In the genomic region with DNA sequence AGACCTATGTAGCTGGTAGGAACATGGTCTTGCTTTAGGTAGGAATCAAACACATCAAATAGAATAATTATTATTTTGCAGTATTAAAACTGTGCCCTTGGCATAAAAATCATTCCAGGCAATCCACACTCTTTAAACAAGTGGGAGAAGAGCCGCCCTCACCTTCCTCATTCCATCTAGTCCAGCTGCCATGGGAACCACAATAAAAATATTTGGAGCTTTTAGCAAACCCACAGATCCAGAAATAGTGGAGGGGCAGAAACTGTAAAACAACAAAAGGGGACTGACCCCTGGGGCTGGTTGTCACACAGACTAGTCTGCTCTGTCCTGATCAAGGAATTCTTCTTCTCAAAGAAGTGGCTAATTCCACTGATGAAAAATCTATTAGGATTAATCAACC, we compare ENCODE assay signal across 15 cellular contexts.
A peak's percentile ranks its signal among the peaks of the same experiment; 100 is the strongest.
DNase-seq lines count a peak whose midpoint lies in the region; ATAC-seq and TF ChIP-seq lines count a peak whose summit lies in the region.
"Had no signal": no experiment of that assay in that cellular context is flagged by ENCODE, and none has a peak within 500 bp of the region (broad histone marks: within the 10 kb centered on the region; RNA-seq: fewer than 3 reads in every experiment).

No MANE protein-coding gene starts in this region.

- H3K36me3 ChIP-seq in GM23338 (ENCODE audit: insufficient read depth): no peaks in the 10 kb centered on the region
- H3K36me3 ChIP-seq in mesenchymal stem cell (ENCODE audit: control insufficient read depth in 1 of 2, insufficient read depth in 2 of 2, low read depth in 1 of 2, low read length in 2 of 2): no peaks in the 10 kb centered on the region
- no peaks in the 10 kb centered on the region for H3K36me3 ChIP-seq in prostate gland

- no peak overlapping the region for H3K9ac ChIP-seq in mesenchymal stem cell (ENCODE audit: low read length)

- H4K8ac ChIP-seq in mesenchymal stem cell (ENCODE audit: low read length): no peak overlapping the region

- H3K27ac Mint-ChIP-seq in CD14-positive monocyte: peak overlapping the region in 5 of 7 donors; percentile 18 to 65 (median 55)
- H3K27ac Mint-ChIP-seq in GM23338: peak overlapping the region; percentile 93
- H3K27ac Mint-ChIP-seq in activated CD8-positive, alpha-beta T cell treated with anti-CD3 and anti-CD28 coated beads for 36 hours: peak overlapping the region; percentile 47

- no peaks in the 10 kb centered on the region for H3K79me1 ChIP-seq in mesenchymal stem cell (replicated peaks; ENCODE audit: low read length, poor library complexity, severe bottlenecking)

- ATAC-seq in GM23338 (no peak), HG03571 (IDR thresholded peaks at IDR 0.05; ENCODE audit: unreplicated experiment) (no peak)
- no peak for ATAC-seq in activated CD8-positive, alpha-beta T cell treated with anti-CD3 and anti-CD28 coated beads for 36 hours

- no peak overlapping the region for H2AK5ac ChIP-seq in mesenchymal stem cell (ENCODE audit: low read length, severe bottlenecking)

- no peaks in the 10 kb centered on the region for H4K20me1 ChIP-seq in GM23338 (replicated peaks; ENCODE audit: insufficient read depth)

- H3K4me3 ChIP-seq in GM23338 (peak overlapping the region; percentile 13), mesenchymal stem cell (ENCODE audit: insufficient read depth in 1 of 2, low read depth in 1 of 2, low read length in 2 of 2) (no peak overlapping the region), prostate gland (no peak overlapping the region)

- TF ChIP-seq CTCF in CD14-positive monocyte (IDR thresholded peaks at IDR 0.05): no peak
- no peak for TF ChIP-seq CTCF in GM23338 (conservative IDR thresholded peaks at IDR 0.05; ENCODE audit: low read depth in 2 of 2)
- TF ChIP-seq CTCF in activated CD8-positive, alpha-beta T cell treated with anti-CD3 and anti-CD28 coated beads for 36 hours (IDR thresholded peaks at IDR 0.05): no peak
- no peak for TF ChIP-seq CTCF in prostate gland (IDR thresholded peaks at IDR 0.05)

- no peak overlapping the region for H3K23ac ChIP-seq in mesenchymal stem cell (ENCODE audit: low read length in 2 of 2)

- intact Hi-C loops in CD14-positive monocyte (cut with micrococcal nuclease) (loop anchor here in 1 of 2 donors (10.0 kb wide), 1 partner anchor 54 kb away; no protein-coding TSS in a partner anchor), prostate gland (cut with DNase I) (no loop called here)
- intact Hi-C loops in activated CD8-positive, alpha-beta T cell treated with anti-CD3 and anti-CD28 coated beads for 36 hours (cut with micrococcal nuclease): no loop called here

- POLR2A ChIA-PET in activated CD8-positive, alpha-beta T cell treated with anti-CD3 and anti-CD28 coated beads for 36 hours (lab: Charles Lee): interaction anchor here (1.4 to 2.2 kb wide), 4 partner anchors 11 to 50 kb away, joined by 3 to 7 read pairs (median 6); no protein-coding TSS in a partner anchor

- no peak for DNase-seq in CD14-positive monocyte (ENCODE audit: low spot score)
- DNase-seq in GM23338 (ENCODE audit: low spot score): no peak
- DNase-seq in activated CD8-positive, alpha-beta T cell treated with anti-CD3 and anti-CD28 coated beads for 36 hours: no peak
- peak; percentile 8 for DNase-seq in mesenchymal stem cell
- no peak for DNase-seq in cerebellar nuclear complex (lab: John Stamatoyannopoulos, UW)
- DNase-seq in prostate gland (ENCODE audit: low spot score): no peak
- no peak for DNase-seq in HuH-7.5 (ENCODE audit: low spot score)
- DNase-seq: activated CD8-positive, alpha-beta memory T cell treated with anti-CD3 and anti-CD28 coated beads, Interleukin-2, amount 50 U/mL, for 4 hours; effector CD8-positive, alpha-beta T cell; foreskin fibroblast; NCI-H1694 treated with DMSO at 0.1 percent for 48 hours; NCI-H748 treated with DMSO at 0.1 percent for 48 hours; RPMI8226 had no signal

- H2BK5ac ChIP-seq in mesenchymal stem cell (ENCODE audit: low read depth, low read length, poor library complexity, severe bottlenecking): no peak overlapping the region

- H2BK12ac ChIP-seq in mesenchymal stem cell (ENCODE audit: low read length in 2 of 2): no peak overlapping the region

- CTCF ChIA-PET in activated CD8-positive, alpha-beta T cell treated with anti-CD3 and anti-CD28 coated beads for 36 hours (lab: Charles Lee): interaction anchor here (1.1 to 2.1 kb wide), 6 partner anchors 10 to 33 kb away, joined by 3 to 11 read pairs (median 5); no protein-coding TSS in a partner anchor

- H3K4me3 Mint-ChIP-seq in CD14-positive monocyte (no peak overlapping the region), GM23338 (peak overlapping the region; percentile 47)
- no peak overlapping the region for H3K4me3 Mint-ChIP-seq in activated CD8-positive, alpha-beta T cell treated with anti-CD3 and anti-CD28 coated beads for 36 hours

- H3K27me3 ChIP-seq in GM23338 (ENCODE audit: insufficient read depth) (no peaks in the 10 kb centered on the region), mesenchymal stem cell (ENCODE audit: control insufficient read depth in 1 of 2, insufficient read depth in 1 of 2, low read length in 2 of 2) (peaks cover 0 to 7% of the 10 kb centered on the region in 2 experiments), prostate gland (replicated peaks; ENCODE audit: insufficient read depth) (no peaks in the 10 kb centered on the region)

- no peak overlapping the region for H3K4ac ChIP-seq in mesenchymal stem cell (ENCODE audit: low read depth in 1 of 2, low read length in 2 of 2)

- H3K4me1 Mint-ChIP-seq in CD14-positive monocyte (peaks cover 23% of the 10 kb centered on the region), GM23338 (peaks cover 58% of the 10 kb centered on the region)
- H3K4me1 Mint-ChIP-seq in activated CD8-positive, alpha-beta T cell treated with anti-CD3 and anti-CD28 coated beads for 36 hours (ENCODE audit: low read depth): peaks cover 82% of the 10 kb centered on the region

- no peak overlapping the region for H4K91ac ChIP-seq in mesenchymal stem cell (ENCODE audit: low read length)

- H3F3A ChIP-seq in GM23338 (replicated peaks; ENCODE audit: low read depth): 0 out of 2 replicates have a peak, but pooled peaks cover 10% of the 10 kb centered on the region

- no peaks in the 10 kb centered on the region for H3K9me3 ChIP-seq in mesenchymal stem cell (ENCODE audit: control insufficient read depth, low read length)
- no peaks in the 10 kb centered on the region for H3K9me3 ChIP-seq in prostate gland

- peak overlapping the region; percentile 59 for H3K4me2 ChIP-seq in GM23338
- H3K4me2 ChIP-seq in mesenchymal stem cell (ENCODE audit: low read length, poor library complexity, severe bottlenecking): no peak overlapping the region

- WGBS in mesenchymal stem cell: 60% methylated on average over 1 of the region's 1 CpG
- 29% methylated on average over 1 of the region's 1 CpG for WGBS in prostate gland

- peaks cover 43% of the 10 kb centered on the region for H3K4me1 ChIP-seq in GM23338 (ENCODE audit: insufficient read depth)
- H3K4me1 ChIP-seq in mesenchymal stem cell (ENCODE audit: control insufficient read depth, insufficient read depth, low read depth, low read length): no peaks in the 10 kb centered on the region
- no peaks in the 10 kb centered on the region for H3K4me1 ChIP-seq in prostate gland (replicated peaks)

- no peak overlapping the region for H3K18ac ChIP-seq in mesenchymal stem cell (ENCODE audit: low read depth in 1 of 2, low read length in 2 of 2)

- H3K36me3 Mint-ChIP-seq in CD14-positive monocyte: peaks cover 82 to 85% of the 10 kb centered on the region in 2 donors
- H3K36me3 Mint-ChIP-seq in GM23338 (ENCODE audit: low read depth): no peaks in the 10 kb centered on the region
- peaks cover 84% of the 10 kb centered on the region for H3K36me3 Mint-ChIP-seq in activated CD8-positive, alpha-beta T cell treated with anti-CD3 and anti-CD28 coated beads for 36 hours (ENCODE audit: low read depth)

- no peak for TF ChIP-seq POLR2A in prostate gland (IDR thresholded peaks at IDR 0.05)

- no peaks in the 10 kb centered on the region for H3K79me2 ChIP-seq in GM23338 (replicated peaks; ENCODE audit: insufficient read depth)

- H3K27ac ChIP-seq in GM23338 (ENCODE audit: low read depth): peak overlapping the region; percentile 72
- H3K27ac ChIP-seq in mesenchymal stem cell (ENCODE audit: low read length, poor library complexity, severe bottlenecking): no peak overlapping the region
- H3K27ac ChIP-seq in prostate gland: no peak overlapping the region
- H3K27ac ChIP-seq: C4-2B had no signal

- H3K9me3 Mint-ChIP-seq in CD14-positive monocyte (no peaks in the 10 kb centered on the region), GM23338 (no peaks in the 10 kb centered on the region)
- H3K9me3 Mint-ChIP-seq in activated CD8-positive, alpha-beta T cell treated with anti-CD3 and anti-CD28 coated beads for 36 hours: no peaks in the 10 kb centered on the region

- H3K27me3 Mint-ChIP-seq in CD14-positive monocyte (ENCODE audit: low read depth in 3 of 3): peaks cover 0 to 3% (median 0%) of the 10 kb centered on the region in 3 donors
- H3K27me3 Mint-ChIP-seq in GM23338 (ENCODE audit: insufficient read depth, low read depth, poor library complexity): peaks cover 3% of the 10 kb centered on the region
- H3K27me3 Mint-ChIP-seq in activated CD8-positive, alpha-beta T cell treated with anti-CD3 and anti-CD28 coated beads for 36 hours: no peaks in the 10 kb centered on the region

- H3K9me2 ChIP-seq in GM23338 (ENCODE audit: insufficient read depth): no peaks in the 10 kb centered on the region

- no peak overlapping the region for H3K14ac ChIP-seq in mesenchymal stem cell (ENCODE audit: low read length in 2 of 2)

- H2AFZ ChIP-seq in GM23338: no peak overlapping the region
- H2AFZ ChIP-seq in mesenchymal stem cell (ENCODE audit: low read depth, low read length): no peak overlapping the region

- no peak overlapping the region for H2BK120ac ChIP-seq in mesenchymal stem cell (ENCODE audit: low read depth, low read length)

- H2BK15ac ChIP-seq in mesenchymal stem cell (ENCODE audit: low read depth, poor library complexity, severe bottlenecking): no peak overlapping the region

TF ChIP-seq in GM23338, 12 proteins besides CTCF, POLR2A, EP300 and RAD21 (continues in another document):
- no peak for TF ChIP-seq EZH2phosphoT487 (IDR thresholded peaks at IDR 0.05; ENCODE audit: unreplicated experiment)
- TF ChIP-seq EZH2 (IDR thresholded peaks at IDR 0.05; ENCODE audit: low read depth, unreplicated experiment): no peak
- TF ChIP-seq, protein P1, sequence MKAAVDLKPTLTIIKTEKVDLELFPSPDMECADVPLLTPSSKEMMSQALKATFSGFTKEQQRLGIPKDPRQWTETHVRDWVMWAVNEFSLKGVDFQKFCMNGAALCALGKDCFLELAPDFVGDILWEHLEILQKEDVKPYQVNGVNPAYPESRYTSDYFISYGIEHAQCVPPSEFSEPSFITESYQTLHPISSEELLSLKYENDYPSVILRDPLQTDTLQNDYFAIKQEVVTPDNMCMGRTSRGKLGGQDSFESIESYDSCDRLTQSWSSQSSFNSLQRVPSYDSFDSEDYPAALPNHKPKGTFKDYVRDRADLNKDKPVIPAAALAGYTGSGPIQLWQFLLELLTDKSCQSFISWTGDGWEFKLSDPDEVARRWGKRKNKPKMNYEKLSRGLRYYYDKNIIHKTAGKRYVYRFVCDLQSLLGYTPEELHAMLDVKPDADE (IDR thresholded peaks at IDR 0.05): no peak
- no peak for TF ChIP-seq NANOG (IDR thresholded peaks at IDR 0.05; ENCODE audit: borderline replicate concordance)
